9 cellular contexts compared by ENCODE assay signal in genomic region chr19:49085868-49086232, GRCh38. TPM values are rescaled to one million over a fixed set of nuclear protein-coding genes. Genes with fewer than 3 reads are reported as not detected.
DNase-seq lines count a peak whose midpoint lies in the region; ATAC-seq and TF ChIP-seq lines count a peak whose summit lies in the region.
"Had no signal": no experiment of that assay in that cellular context is flagged by ENCODE, and none has a peak within 500 bp of the region (broad histone marks: within the 10 kb centered on the region; RNA-seq: fewer than 3 reads in every experiment).

No MANE protein-coding gene starts in this region.

- peak overlapping the region; percentile 84 for H3K4me3 ChIP-seq in iPS-20b (ENCODE audit: low read length)

- ATAC-seq in activated T-helper 17 cell treated with anti-CD3 and anti-CD28 coated beads, Interleukin-2, amount 50 U/mL, for 72 hours (replicated peaks): no peak
- ATAC-seq in stimulated activated naive CD8-positive, alpha-beta T cell treated with anti-CD3 and anti-CD28 coated beads, Interleukin-15, amount 100 ng/mL, for 72 hours: no peak
- ATAC-seq in GM21723 (IDR thresholded peaks at IDR 0.05; ENCODE audit: unreplicated experiment): no peak

- DNase-seq in DMS53 (lab: John Stamatoyannopoulos, UW): peak; percentile 50
- DNase-seq in DMS53 treated with DMSO at 0.1 percent for 48 hours (lab: John Stamatoyannopoulos, UW; ENCODE audit: unreplicated experiment): no peak
- DNase-seq in stimulated activated naive CD8-positive, alpha-beta T cell treated with anti-CD3 and anti-CD28 coated beads, Interleukin-15, amount 100 ng/mL, for 72 hours: no peak
- DNase-seq in erythroblast (lab: John Stamatoyannopoulos, UW): no peak
- no peak for DNase-seq in RPMI8226

- peak overlapping the region; percentile 85 for H3K9ac ChIP-seq in iPS-20b (ENCODE audit: low read depth, low read length)

- H3K36me3 Mint-ChIP-seq in activated T-helper 17 cell treated with anti-CD3 and anti-CD28 coated beads, Interleukin-2, amount 50 U/mL, for 72 hours (ENCODE audit: low read depth): peaks cover 58% of the 10 kb centered on the region

- H3K27ac Mint-ChIP-seq in activated T-helper 17 cell treated with anti-CD3 and anti-CD28 coated beads, Interleukin-2, amount 50 U/mL, for 72 hours: peak overlapping the region; percentile 99
- peak overlapping the region; percentile 97 to 100 for H3K27ac Mint-ChIP-seq in stimulated activated naive CD8-positive, alpha-beta T cell treated with anti-CD3 and anti-CD28 coated beads, Interleukin-15, amount 100 ng/mL, for 72 hours

- H3K36me3 ChIP-seq in iPS-20b (ENCODE audit: insufficient read depth, low read depth, low read length): peaks cover 44% of the 10 kb centered on the region

- peak overlapping the region; percentile 92 for H3K4me3 Mint-ChIP-seq in activated T-helper 17 cell treated with anti-CD3 and anti-CD28 coated beads, Interleukin-2, amount 50 U/mL, for 72 hours
- H3K4me3 Mint-ChIP-seq in stimulated activated naive CD8-positive, alpha-beta T cell treated with anti-CD3 and anti-CD28 coated beads, Interleukin-15, amount 100 ng/mL, for 72 hours: peak overlapping the region; percentile 98 to 99

- H3K27me3 Mint-ChIP-seq in activated T-helper 17 cell treated with anti-CD3 and anti-CD28 coated beads, Interleukin-2, amount 50 U/mL, for 72 hours: peaks cover 4% of the 10 kb centered on the region
- no peaks in the 10 kb centered on the region for H3K27me3 Mint-ChIP-seq in stimulated activated naive CD8-positive, alpha-beta T cell treated with anti-CD3 and anti-CD28 coated beads, Interleukin-15, amount 100 ng/mL, for 72 hours

- no peaks in the 10 kb centered on the region for H3K27me3 ChIP-seq in iPS-20b (ENCODE audit: insufficient read depth, low read length)

- H3K27ac ChIP-seq in iPS-20b (ENCODE audit: low read length): peak overlapping the region; percentile 68

- TF ChIP-seq POLR2A in erythroblast (IDR thresholded peaks at IDR 0.05; ENCODE audit: low read length): no peak

- H3K4me1 ChIP-seq in iPS-20b (ENCODE audit: insufficient read depth, low read length): no peaks in the 10 kb centered on the region

- H3K9me3 Mint-ChIP-seq in activated T-helper 17 cell treated with anti-CD3 and anti-CD28 coated beads, Interleukin-2, amount 50 U/mL, for 72 hours: no peaks in the 10 kb centered on the region
- H3K9me3 Mint-ChIP-seq in stimulated activated naive CD8-positive, alpha-beta T cell treated with anti-CD3 and anti-CD28 coated beads, Interleukin-15, amount 100 ng/mL, for 72 hours: no peaks in the 10 kb centered on the region

- no peaks in the 10 kb centered on the region for H3K9me3 ChIP-seq in iPS-20b (ENCODE audit: insufficient read depth, low read depth, low read length)

- H3K4me1 Mint-ChIP-seq in activated T-helper 17 cell treated with anti-CD3 and anti-CD28 coated beads, Interleukin-2, amount 50 U/mL, for 72 hours: peaks cover 26% of the 10 kb centered on the region
- peaks cover 49% of the 10 kb centered on the region for H3K4me1 Mint-ChIP-seq in stimulated activated naive CD8-positive, alpha-beta T cell treated with anti-CD3 and anti-CD28 coated beads, Interleukin-15, amount 100 ng/mL, for 72 hours

RNA-seq across cellular contexts. Expression of gene SNRNP70, which starts 0.6 kb away (rescaled TPM):
- 100 to 1,000 TPM; 114 to 204 TPM for total RNA-seq in activated T-helper 17 cell treated with anti-CD3 and anti-CD28 coated beads, Interleukin-2, amount 50 U/mL, for 72 hours

RNA-seq across cellular contexts. Expression of gene KCNA7, which starts 13.4 kb away (rescaled TPM):
- total RNA-seq in activated T-helper 17 cell treated with anti-CD3 and anti-CD28 coated beads, Interleukin-2, amount 50 U/mL, for 72 hours: not detected
- total RNA-seq: A172 had no signal

RNA-seq across cellular contexts. Expression of gene NTF4, which starts 21.2 kb away (rescaled TPM):
- not detected for total RNA-seq in activated T-helper 17 cell treated with anti-CD3 and anti-CD28 coated beads, Interleukin-2, amount 50 U/mL, for 72 hours
- total RNA-seq: A172 had no signal

RNA-seq across cellular contexts. Expression of gene CGB7, which starts 28.3 kb away (rescaled TPM):
- under 1 TPM in 1 of 2 donors, not detected in 1; 0.32 TPM for total RNA-seq in activated T-helper 17 cell treated with anti-CD3 and anti-CD28 coated beads, Interleukin-2, amount 50 U/mL, for 72 hours

RNA-seq across cellular contexts. Expression of gene LIN7B, which starts 28.3 kb away (rescaled TPM):
- 1 to 10 TPM; 4.1 to 4.7 TPM for total RNA-seq in activated T-helper 17 cell treated with anti-CD3 and anti-CD28 coated beads, Interleukin-2, amount 50 U/mL, for 72 hours
